Comparison of ENCODE assay signal across 21 cellular contexts in genomic region chr7:76080211-76080610, GRCh38.
"Had no signal": no experiment of that assay in that cellular context is flagged by ENCODE, and none has a peak within 500 bp of the region (broad histone marks: within the 10 kb centered on the region; RNA-seq: fewer than 3 reads in every experiment).

No MANE protein-coding gene starts in this region.

- H3K36me3 Mint-ChIP-seq: neural progenitor cell, type B pancreatic cell had no signal

- H3K9me3 ChIP-seq: mucosa of descending colon, ovary, right atrium auricular region, sigmoid colon, thyroid gland had no signal

- FAIRE-seq: colon, islet of Langerhans, urothelium cell line had no signal

- H3K4me1 Mint-ChIP-seq: neural progenitor cell had no signal

- H3K9me3 Mint-ChIP-seq: dendritic cell treated with granulocyte-macrophage colony-stimulating factor and Interleukin-4, amounts not matched to agents 40 ng/mL and 50 ng/mL, for 4 days; neural progenitor cell; type B pancreatic cell had no signal

- H3K27ac Mint-ChIP-seq: dendritic cell treated with granulocyte-macrophage colony-stimulating factor and Interleukin-4, amounts not matched to agents 40 ng/mL and 50 ng/mL, for 4 days; neural progenitor cell; type B pancreatic cell had no signal

- H3K4me3 ChIP-seq: mucosa of descending colon, neural progenitor cell, ovary, right atrium auricular region, sigmoid colon, skin epidermis, thyroid gland had no signal

- H3K4me3 Mint-ChIP-seq: dendritic cell treated with granulocyte-macrophage colony-stimulating factor and Interleukin-4, amounts not matched to agents 40 ng/mL and 50 ng/mL, for 4 days; naive thymus-derived CD8-positive, alpha-beta T cell; neural progenitor cell; type B pancreatic cell had no signal

- H3K4me1 ChIP-seq: neural progenitor cell, sigmoid colon had no signal

- H3K27ac ChIP-seq: foreskin keratinocyte, neural progenitor cell, ovary, right atrium auricular region, sigmoid colon, skin epidermis, thyroid gland had no signal

- H3K27me3 ChIP-seq: foreskin keratinocyte, neural progenitor cell, ovary, right atrium auricular region, sigmoid colon, thyroid gland had no signal

- DNase-seq: erythroblast; foreskin keratinocyte; hippocampal formation; mammary epithelial cell; mucosa of descending colon; naive thymus-derived CD8-positive, alpha-beta T cell; nucleus accumbens; ovary; sigmoid colon; stimulated activated CD4-positive, alpha-beta T cell treated with anti-CD3 and anti-CD28 coated beads, Interleukin-12 subunit alpha, Interleukin-12 subunit beta, amount 100 ng/mL, for 4 hours; stimulated activated naive CD4-positive, alpha-beta T cell treated with Interleukin-2 at 50 U/mL for 16 hours; thyroid gland had no signal

- H3K4me2 ChIP-seq: neural progenitor cell had no signal

- H3K36me3 ChIP-seq: neural progenitor cell, ovary, right atrium auricular region, sigmoid colon, thyroid gland had no signal

- H3K27me3 Mint-ChIP-seq: type B pancreatic cell had no signal

- ATAC-seq: foreskin keratinocyte; left lobe of liver; mucosa of descending colon; naive thymus-derived CD8-positive, alpha-beta T cell had no signal
